In the genomic region with DNA sequence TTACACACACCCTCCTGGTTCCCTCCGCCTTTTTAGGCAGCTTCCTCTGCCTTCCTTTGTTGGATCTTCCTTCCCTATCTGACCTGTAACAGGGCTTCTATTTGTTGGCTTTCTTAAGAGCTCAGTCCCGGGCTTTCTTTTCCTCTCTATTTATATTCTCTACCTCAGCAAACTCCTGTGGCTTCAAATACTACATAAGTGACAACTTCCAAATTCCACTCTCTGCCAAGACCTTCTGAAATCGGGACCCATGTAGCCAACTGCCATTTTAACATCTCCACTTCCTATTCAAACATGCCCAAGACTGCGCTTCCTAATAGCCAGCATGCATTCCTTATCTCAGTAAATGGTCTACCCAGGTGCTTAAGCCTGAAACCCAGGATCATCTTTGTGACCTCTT, we compare ENCODE assay signal across 16 cellular contexts.
DNase-seq lines count a peak whose midpoint lies in the region; ATAC-seq, FAIRE-seq and TF ChIP-seq lines count a peak whose summit lies in the region.
"Had no signal": no experiment of that assay in that cellular context is flagged by ENCODE, and none has a peak within 500 bp of the region (broad histone marks: within the 10 kb centered on the region; RNA-seq: fewer than 3 reads in every experiment).

No MANE protein-coding gene starts in this region.

- H3K79me2 ChIP-seq in astrocyte (ENCODE audit: insufficient read depth, low read length): no peaks in the 10 kb centered on the region
- no peaks in the 10 kb centered on the region for H3K79me2 ChIP-seq in keratinocyte (ENCODE audit: control insufficient read depth, insufficient read depth, low read length)
- peaks cover 4% of the 10 kb centered on the region for H3K79me2 ChIP-seq in osteoblast (ENCODE audit: insufficient read depth, low read length)

- H2AFZ ChIP-seq in astrocyte (ENCODE audit: low read depth, low read length) (no peak overlapping the region), keratinocyte (ENCODE audit: control insufficient read depth, low read length) (no peak overlapping the region), osteoblast (ENCODE audit: low read length) (no peak overlapping the region)
- H2AFZ ChIP-seq: GM23248 had no signal

- no peaks in the 10 kb centered on the region for H3K36me3 Mint-ChIP-seq in CD4-positive, alpha-beta T cell (ENCODE audit: low read depth)
- H3K36me3 Mint-ChIP-seq in astrocyte (ENCODE audit: low read depth, unreplicated experiment): no peaks in the 10 kb centered on the region
- no peaks in the 10 kb centered on the region for H3K36me3 Mint-ChIP-seq in activated CD4-positive, alpha-beta T cell treated with anti-CD3 and anti-CD28 coated beads, Interleukin-2, amount 10 ng/mL, durations not matched to agents 24 days and 14 days (ENCODE audit: low read depth)

- H3K4me3 Mint-ChIP-seq in CD4-positive, alpha-beta T cell: no peak overlapping the region
- H3K4me3 Mint-ChIP-seq in astrocyte (ENCODE audit: unreplicated experiment): no peak overlapping the region
- H3K4me3 Mint-ChIP-seq in activated CD4-positive, alpha-beta T cell treated with anti-CD3 and anti-CD28 coated beads, Interleukin-2, amount 10 ng/mL, durations not matched to agents 24 days and 14 days: no peak overlapping the region
- H3K4me3 Mint-ChIP-seq: CD4-positive, CD25-positive, alpha-beta regulatory T cell had no signal

- peaks cover 12% of the 10 kb centered on the region for H3K4me1 ChIP-seq in astrocyte (ENCODE audit: insufficient read depth, low read length)
- peaks cover 9% of the 10 kb centered on the region for H3K4me1 ChIP-seq in keratinocyte (ENCODE audit: control insufficient read depth, extremely low read depth, insufficient read depth, low read length)
- peaks cover 4% of the 10 kb centered on the region for H3K4me1 ChIP-seq in osteoblast (ENCODE audit: insufficient read depth, low read length)

- no peak for DNase-seq in CD4-positive, alpha-beta T cell
- peak; percentile 4 for DNase-seq in astrocyte (ENCODE audit: low read depth)
- no peak for DNase-seq in keratinocyte (ENCODE audit: low read depth, low spot score)
- no peak for DNase-seq in osteoblast (ENCODE audit: insufficient read length, low spot score, missing footprints)
- DNase-seq in posterior cingulate gyrus: no peak
- DNase-seq in activated CD4-positive, alpha-beta T cell treated with anti-CD3 and anti-CD28 coated beads, Interleukin-2, amount 10 ng/mL, durations not matched to agents 24 days and 14 days: no peak
- DNase-seq: ACHN; CD4-positive, CD25-positive, alpha-beta regulatory T cell; DMS79 had no signal

- TF ChIP-seq CTCF in CD4-positive, alpha-beta T cell (IDR thresholded peaks at IDR 0.05): no peak
- no peak for TF ChIP-seq CTCF in astrocyte (IDR thresholded peaks at IDR 0.05; ENCODE audit: insufficient read depth, low read depth, low read length)
- no peak for TF ChIP-seq CTCF in keratinocyte (optimal IDR thresholded peaks at IDR 0.05 in 1 of 3, IDR thresholded peaks at IDR 0.05 in 1 of 3, conservative IDR thresholded peaks at IDR 0.05 in 1 of 3; ENCODE audit: extremely low read depth in 1 of 3, insufficient read depth in 2 of 3, low read length in 3 of 3)
- no peak for TF ChIP-seq CTCF in osteoblast (IDR thresholded peaks at IDR 0.05; ENCODE audit: extremely low read depth, low read depth, low read length)

- peaks cover 45% of the 10 kb centered on the region for H3K4me1 Mint-ChIP-seq in CD4-positive, alpha-beta T cell (ENCODE audit: low read depth)
- H3K4me1 Mint-ChIP-seq in astrocyte (ENCODE audit: low read depth, unreplicated experiment): peaks cover 17% of the 10 kb centered on the region
- H3K4me1 Mint-ChIP-seq in activated CD4-positive, alpha-beta T cell treated with anti-CD3 and anti-CD28 coated beads, Interleukin-2, amount 10 ng/mL, durations not matched to agents 24 days and 14 days: peaks cover 8% of the 10 kb centered on the region

- POLR2A ChIA-PET in CD4-positive, alpha-beta T cell (lab: Charles Lee): no interaction called here

- dilution Hi-C loops in keratinocyte (cut with MboI; ENCODE audit: extremely low pct_ligation_motif_present, low sequenced_read_pairs): no loop called here

- H3K4me3 ChIP-seq in astrocyte (ENCODE audit: insufficient read depth, low read depth, low read length) (no peak overlapping the region), keratinocyte (ENCODE audit: control insufficient read depth in 2 of 3, extremely low read depth in 1 of 3, insufficient read depth in 2 of 3, low read depth in 1 of 3, low read length in 3 of 3) (no peak overlapping the region), osteoblast (ENCODE audit: insufficient read depth, low read length) (no peak overlapping the region)
- H3K4me3 ChIP-seq: BLaER1 treated with 17β-estradiol and CSF1 and Interleukin-3, amounts not matched to agents 10 nM and 100 nM; GM12878; GM23248 had no signal

- H3K4me2 ChIP-seq in astrocyte (ENCODE audit: low read length): peak overlapping the region; percentile 51
- H3K4me2 ChIP-seq in keratinocyte (ENCODE audit: control insufficient read depth, extremely low read depth, insufficient read depth, low read depth, low read length): peak overlapping the region; percentile 5
- peak overlapping the region; percentile 14 for H3K4me2 ChIP-seq in osteoblast (ENCODE audit: insufficient read depth, low read length)

- no peaks in the 10 kb centered on the region for H3K9me3 ChIP-seq in CD4-positive, alpha-beta T cell (ENCODE audit: control insufficient read depth, low read length)
- no peaks in the 10 kb centered on the region for H3K9me3 ChIP-seq in astrocyte (ENCODE audit: insufficient read depth, low read depth, low read length)
- no peaks in the 10 kb centered on the region for H3K9me3 ChIP-seq in keratinocyte (ENCODE audit: control insufficient read depth, low read depth, low read length)
- H3K9me3 ChIP-seq in osteoblast (ENCODE audit: low read depth, low read length): no peaks in the 10 kb centered on the region

- H3K36me3 ChIP-seq in astrocyte (ENCODE audit: insufficient read depth, low read length) (no peaks in the 10 kb centered on the region), keratinocyte (ENCODE audit: control insufficient read depth in 2 of 2, extremely low read depth in 1 of 2, insufficient read depth in 2 of 2, low read length in 2 of 2) (no peaks in the 10 kb centered on the region), osteoblast (ENCODE audit: insufficient read depth, low read length) (no peaks in the 10 kb centered on the region)

- H3K9ac ChIP-seq in astrocyte (ENCODE audit: low read length) (no peak overlapping the region), keratinocyte (ENCODE audit: control insufficient read depth, extremely low read depth, insufficient read depth, low read length) (no peak overlapping the region)
- H3K9ac ChIP-seq: BLaER1 treated with 17β-estradiol and CSF1 and Interleukin-3, amounts not matched to agents 10 nM and 100 nM; GM23248 had no signal

- no peak for ATAC-seq in CD4-positive, alpha-beta T cell (ENCODE audit: poor library complexity)
- ATAC-seq in GM19351 (IDR thresholded peaks at IDR 0.05; ENCODE audit: unreplicated experiment) (no peak), HG02623 (IDR thresholded peaks at IDR 0.05; ENCODE audit: unreplicated experiment) (no peak)
- ATAC-seq: HCT116 had no signal

- intact Hi-C loops in CD4-positive, alpha-beta T cell (cut with DNase I, micrococcal nuclease): no loop called here
- intact Hi-C loops in posterior cingulate gyrus (cut with DNase I): loop anchor here (5.0 kb wide), 1 partner anchor 277 kb away; a partner anchor contains a TSS
- intact Hi-C loops in activated CD4-positive, alpha-beta T cell treated with anti-CD3 and anti-CD28 coated beads, Interleukin-2, amount 10 ng/mL, durations not matched to agents 24 days and 14 days (cut with micrococcal nuclease): loop anchor here (10.0 kb wide), 1 partner anchor 124 kb away; a partner anchor contains a TSS

- H3K27ac Mint-ChIP-seq in CD4-positive, alpha-beta T cell: peak overlapping the region; percentile 48
- H3K27ac Mint-ChIP-seq in astrocyte (ENCODE audit: unreplicated experiment): no peak overlapping the region
- H3K27ac Mint-ChIP-seq in activated CD4-positive, alpha-beta T cell treated with anti-CD3 and anti-CD28 coated beads, Interleukin-2, amount 10 ng/mL, durations not matched to agents 24 days and 14 days: no peak overlapping the region
- H3K27ac Mint-ChIP-seq: CD4-positive, CD25-positive, alpha-beta regulatory T cell had no signal

- H3K9me3 Mint-ChIP-seq in CD4-positive, alpha-beta T cell: no peaks in the 10 kb centered on the region
- no peaks in the 10 kb centered on the region for H3K9me3 Mint-ChIP-seq in astrocyte (ENCODE audit: unreplicated experiment)
- no peaks in the 10 kb centered on the region for H3K9me3 Mint-ChIP-seq in activated CD4-positive, alpha-beta T cell treated with anti-CD3 and anti-CD28 coated beads, Interleukin-2, amount 10 ng/mL, durations not matched to agents 24 days and 14 days

- no peaks in the 10 kb centered on the region for H4K20me1 ChIP-seq in astrocyte (ENCODE audit: insufficient read depth, low read length)
- H4K20me1 ChIP-seq in keratinocyte (ENCODE audit: control insufficient read depth, extremely low read depth, insufficient read depth, low read length): no peaks in the 10 kb centered on the region
- peaks cover 3% of the 10 kb centered on the region for H4K20me1 ChIP-seq in osteoblast (ENCODE audit: insufficient read depth, low read length)
- H4K20me1 ChIP-seq: BLaER1 treated with 17β-estradiol and CSF1 and Interleukin-3, amounts not matched to agents 10 nM and 100 nM had no signal

- no peaks in the 10 kb centered on the region for H3K27me3 ChIP-seq in CD4-positive, alpha-beta T cell (ENCODE audit: control insufficient read depth, insufficient read depth, low read length)
- H3K27me3 ChIP-seq in astrocyte (ENCODE audit: insufficient read depth, low read length) (no peaks in the 10 kb centered on the region), keratinocyte (ENCODE audit: control insufficient read depth, extremely low read depth, insufficient read depth, low read length) (no peaks in the 10 kb centered on the region), osteoblast (ENCODE audit: insufficient read depth, low read length) (no peaks in the 10 kb centered on the region)
- H3K27me3 ChIP-seq: BLaER1 treated with 17β-estradiol and CSF1 and Interleukin-3, amounts not matched to agents 10 nM and 100 nM had no signal

- no peaks in the 10 kb centered on the region for H3K27me3 Mint-ChIP-seq in CD4-positive, alpha-beta T cell
- no peaks in the 10 kb centered on the region for H3K27me3 Mint-ChIP-seq in astrocyte (ENCODE audit: low read depth, unreplicated experiment)
- H3K27me3 Mint-ChIP-seq in activated CD4-positive, alpha-beta T cell treated with anti-CD3 and anti-CD28 coated beads, Interleukin-2, amount 10 ng/mL, durations not matched to agents 24 days and 14 days: no peaks in the 10 kb centered on the region
- H3K27me3 Mint-ChIP-seq: CD4-positive, CD25-positive, alpha-beta regulatory T cell had no signal

- FAIRE-seq in astrocyte (lab: Jason Lieb, UNC) (no peak), keratinocyte (lab: Jason Lieb, UNC) (no peak)
- FAIRE-seq: GM12878, GM18507 had no signal

- no peak overlapping the region for H3K27ac ChIP-seq in CD4-positive, alpha-beta T cell (ENCODE audit: low read depth, low read length)
- H3K27ac ChIP-seq in astrocyte (ENCODE audit: low read depth, low read length) (no peak overlapping the region), keratinocyte (ENCODE audit: control insufficient read depth, insufficient read depth, low read length) (no peak overlapping the region), osteoblast (ENCODE audit: low read depth, low read length) (no peak overlapping the region)
- H3K27ac ChIP-seq: BLaER1 treated with 17β-estradiol and CSF1 and Interleukin-3, amounts not matched to agents 10 nM and 100 nM; GM23248 had no signal

- H3K9me1 ChIP-seq in keratinocyte (ENCODE audit: control insufficient read depth, extremely low read depth, insufficient read depth, low read length): no peaks in the 10 kb centered on the region

- CTCF ChIA-PET in CD4-positive, alpha-beta T cell (lab: Charles Lee): no interaction called here

Comparison
In these comparisons a context has a peak if more than half of its experiments do, and no peak if none do; other contexts are left out.
1. intact Hi-C loops: an anchor here in posterior cingulate gyrus (5.0 kb wide) and activated CD4-positive, alpha-beta T cell treated with anti-CD3 and anti-CD28 coated beads, Interleukin-2, amount 10 ng/mL, durations not matched to agents 24 days and 14 days (10.0 kb wide); none called in CD4-positive, alpha-beta T cell.